Comparison of ENCODE assay signal across 8 cellular contexts in genomic region chrX:48971325-48972213, GRCh38.
DNase-seq lines count a peak whose midpoint lies in the region; ATAC-seq and TF ChIP-seq lines count a peak whose summit lies in the region.

TSS of gene KCND1 (minus strand) at chrX:48971844. CDS start at chrX:48970271, 1,573 bp downstream.

- peaks cover 5% of the 10 kb centered on the region; the same call in 1 of the 2 replicates for H3K36me3 ChIP-seq in WERI-Rb-1

- H3K9me3 ChIP-seq in WERI-Rb-1 (ENCODE audit: severe bottlenecking): no peaks in the 10 kb centered on the region

- H3K27ac ChIP-seq in WERI-Rb-1: no peak within 1 kb of the TSS

- peaks cover 6% of the 10 kb centered on the region for H3K27me3 ChIP-seq in WERI-Rb-1 (ENCODE audit: insufficient read depth, low read depth, severe bottlenecking)

- DNase-seq in activated T-cell treated with anti-CD3 and anti-CD28 coated beads for 4 hours: peak; percentile 2
- no peak for DNase-seq in activated T-cell treated with anti-CD3 and anti-CD28 coated beads, Interleukin-2, amount 50 U/mL, for 1 hour
- peak; percentile 27 for DNase-seq in WERI-Rb-1
- peak; percentile 46 to 73 for DNase-seq in foreskin fibroblast
- peak in 33 of 56 donors; percentile 1 to 57 (median 14) for DNase-seq in nucleus accumbens (lab: John Stamatoyannopoulos, UW)
- no peak for DNase-seq in OCI-M2 (lab: John Stamatoyannopoulos, UW; ENCODE audit: unreplicated experiment)
- no peak for DNase-seq in NCI-H187 (lab: John Stamatoyannopoulos, UW)

- TF ChIP-seq CTCF in WERI-Rb-1 (IDR thresholded peaks at IDR 0.05; ENCODE audit: low read depth, low read length) (no peak), foreskin fibroblast (IDR thresholded peaks at IDR 0.05; ENCODE audit: low read depth, low read length) (no peak)

- H3K4me3 ChIP-seq in WERI-Rb-1 (ENCODE audit: low read depth, low read length) (peak within 1 kb of the TSS; percentile 30), foreskin fibroblast (ENCODE audit: low read depth in 1 of 2, low read length in 2 of 2) (peak within 1 kb of the TSS; percentile 51 to 55)

- no peak for ATAC-seq in HG02885 (IDR thresholded peaks at IDR 0.05; ENCODE audit: poor library complexity, unreplicated experiment)

Comparison
In these comparisons a context has a peak if more than half of its experiments do, and no peak if none do; other contexts are left out.
1. DNase-seq: peak in activated T-cell treated with anti-CD3 and anti-CD28 coated beads for 4 hours (single experiment), WERI-Rb-1 (single experiment), foreskin fibroblast (2 of 2) and nucleus accumbens (33 of 56); none in activated T-cell treated with anti-CD3 and anti-CD28 coated beads, Interleukin-2, amount 50 U/mL, for 1 hour (single experiment), OCI-M2 (single experiment) and NCI-H187 (0 of 2).